Comparison of ENCODE assay signal across 1 cellular context in genomic region chr6:44049989-44050871, GRCh38.
TF ChIP-seq lines count a peak whose summit lies in the region.

No MANE protein-coding gene starts in this region.

TF ChIP-seq in GM23338, 12 proteins besides CTCF, POLR2A, EP300 and RAD21 (continued from another document):
- TF ChIP-seq, protein P1, sequence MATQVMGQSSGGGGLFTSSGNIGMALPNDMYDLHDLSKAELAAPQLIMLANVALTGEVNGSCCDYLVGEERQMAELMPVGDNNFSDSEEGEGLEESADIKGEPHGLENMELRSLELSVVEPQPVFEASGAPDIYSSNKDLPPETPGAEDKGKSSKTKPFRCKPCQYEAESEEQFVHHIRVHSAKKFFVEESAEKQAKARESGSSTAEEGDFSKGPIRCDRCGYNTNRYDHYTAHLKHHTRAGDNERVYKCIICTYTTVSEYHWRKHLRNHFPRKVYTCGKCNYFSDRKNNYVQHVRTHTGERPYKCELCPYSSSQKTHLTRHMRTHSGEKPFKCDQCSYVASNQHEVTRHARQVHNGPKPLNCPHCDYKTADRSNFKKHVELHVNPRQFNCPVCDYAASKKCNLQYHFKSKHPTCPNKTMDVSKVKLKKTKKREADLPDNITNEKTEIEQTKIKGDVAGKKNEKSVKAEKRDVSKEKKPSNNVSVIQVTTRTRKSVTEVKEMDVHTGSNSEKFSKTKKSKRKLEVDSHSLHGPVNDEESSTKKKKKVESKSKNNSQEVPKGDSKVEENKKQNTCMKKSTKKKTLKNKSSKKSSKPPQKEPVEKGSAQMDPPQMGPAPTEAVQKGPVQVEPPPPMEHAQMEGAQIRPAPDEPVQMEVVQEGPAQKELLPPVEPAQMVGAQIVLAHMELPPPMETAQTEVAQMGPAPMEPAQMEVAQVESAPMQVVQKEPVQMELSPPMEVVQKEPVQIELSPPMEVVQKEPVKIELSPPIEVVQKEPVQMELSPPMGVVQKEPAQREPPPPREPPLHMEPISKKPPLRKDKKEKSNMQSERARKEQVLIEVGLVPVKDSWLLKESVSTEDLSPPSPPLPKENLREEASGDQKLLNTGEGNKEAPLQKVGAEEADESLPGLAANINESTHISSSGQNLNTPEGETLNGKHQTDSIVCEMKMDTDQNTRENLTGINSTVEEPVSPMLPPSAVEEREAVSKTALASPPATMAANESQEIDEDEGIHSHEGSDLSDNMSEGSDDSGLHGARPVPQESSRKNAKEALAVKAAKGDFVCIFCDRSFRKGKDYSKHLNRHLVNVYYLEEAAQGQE (IDR thresholded peaks at IDR 0.05; ENCODE audit: unreplicated experiment), result no peak
- TF ChIP-seq ZNF462 (CRISPR knock-in tag; IDR thresholded peaks at IDR 0.05), result no peak
- no peak for TF ChIP-seq CREB1 (CRISPR knock-in tag; IDR thresholded peaks at IDR 0.05; ENCODE audit: low read depth)
- TF ChIP-seq JUNB (IDR thresholded peaks at IDR 0.05; ENCODE audit: unreplicated experiment), result no peak
- TF ChIP-seq EZH2phosphoT487 (IDR thresholded peaks at IDR 0.05; ENCODE audit: unreplicated experiment), result no peak
- no peak for TF ChIP-seq ZNF331 (CRISPR knock-in tag; IDR thresholded peaks at IDR 0.05; ENCODE audit: low read depth)
- TF ChIP-seq ZNF114 (CRISPR knock-in tag; IDR thresholded peaks at IDR 0.05), result no peak
- no peak for TF ChIP-seq POLR2AphosphoS5 (IDR thresholded peaks at IDR 0.05; ENCODE audit: low read depth)
- TF ChIP-seq, protein P2, sequence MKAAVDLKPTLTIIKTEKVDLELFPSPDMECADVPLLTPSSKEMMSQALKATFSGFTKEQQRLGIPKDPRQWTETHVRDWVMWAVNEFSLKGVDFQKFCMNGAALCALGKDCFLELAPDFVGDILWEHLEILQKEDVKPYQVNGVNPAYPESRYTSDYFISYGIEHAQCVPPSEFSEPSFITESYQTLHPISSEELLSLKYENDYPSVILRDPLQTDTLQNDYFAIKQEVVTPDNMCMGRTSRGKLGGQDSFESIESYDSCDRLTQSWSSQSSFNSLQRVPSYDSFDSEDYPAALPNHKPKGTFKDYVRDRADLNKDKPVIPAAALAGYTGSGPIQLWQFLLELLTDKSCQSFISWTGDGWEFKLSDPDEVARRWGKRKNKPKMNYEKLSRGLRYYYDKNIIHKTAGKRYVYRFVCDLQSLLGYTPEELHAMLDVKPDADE (IDR thresholded peaks at IDR 0.05), result no peak
